In the genomic region with DNA sequence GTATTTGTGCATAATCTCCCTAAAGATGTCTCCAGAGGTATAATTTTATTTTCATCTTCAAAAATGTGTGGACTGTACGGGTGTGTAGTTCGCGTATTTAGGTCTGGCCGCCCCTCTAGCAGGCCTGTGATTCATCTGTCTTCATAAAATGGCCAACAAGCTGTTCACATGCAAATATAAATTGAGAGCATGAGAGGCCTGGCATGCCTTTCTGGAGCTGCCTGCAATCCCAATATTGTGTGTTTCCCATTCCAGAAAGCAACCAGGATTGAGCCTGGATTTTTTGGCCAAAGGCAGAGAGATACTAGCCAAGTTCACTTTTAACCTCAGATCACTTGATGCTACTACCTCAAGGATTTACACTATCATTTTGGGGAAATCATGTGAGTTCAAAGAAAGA, we compare ENCODE assay signal across 23 cellular contexts.
DNase-seq lines count a peak whose midpoint lies in the region; ATAC-seq and TF ChIP-seq lines count a peak whose summit lies in the region.
"Had no signal": no experiment of that assay in that cellular context is flagged by ENCODE, and none has a peak within 500 bp of the region (broad histone marks: within the 10 kb centered on the region; RNA-seq: fewer than 3 reads in every experiment).

No MANE protein-coding gene starts in this region.

- H3K4me1 ChIP-seq in BE2C (0 out of 2 replicates have a peak, but pooled peaks cover 3% of the 10 kb centered on the region), left ventricle myocardium inferior (peaks cover 67% of the 10 kb centered on the region), skeletal muscle tissue (ENCODE audit: control insufficient read depth in 3 of 3, insufficient read depth in 3 of 3, low read length in 3 of 3) (peaks cover 3 to 9% (median 3%) of the 10 kb centered on the region in 3 donors)
- H3K4me1 ChIP-seq: pancreas had no signal

- no peak overlapping the region for H3K4me3 ChIP-seq in BE2C (ENCODE audit: low read depth, low read length)
- H3K4me3 ChIP-seq in left ventricle myocardium inferior, result no peak overlapping the region
- no peak overlapping the region for H3K4me3 ChIP-seq in skeletal muscle tissue (ENCODE audit: low read length in 3 of 3)
- H3K4me3 ChIP-seq: lower lobe of right lung, pancreas, skin epidermis had no signal

- no peak for ATAC-seq in naive thymus-derived CD8-positive, alpha-beta T cell
- ATAC-seq: activated CD4-positive, alpha-beta T cell treated with anti-CD3 and anti-CD28 coated beads for 36 hours; activated CD8-positive, alpha-beta memory T cell treated with anti-CD3 and anti-CD28 coated beads, Interleukin-2, amount 10 ng/mL, durations not matched to agents 7 days and 5 days; lower lobe of right lung; stimulated activated naive CD8-positive, alpha-beta T cell treated with anti-CD3 and anti-CD28 coated beads, Interleukin-15, amount 100 ng/mL, for 72 hours had no signal

- H3K4me3 Mint-ChIP-seq in brain, result peak overlapping the region in 2 of 5 experiments; percentile 13 to 17
- H3K4me3 Mint-ChIP-seq in naive thymus-derived CD8-positive, alpha-beta T cell, result no peak overlapping the region
- H3K4me3 Mint-ChIP-seq: activated CD4-positive, alpha-beta T cell treated with anti-CD3 and anti-CD28 coated beads for 36 hours; activated CD8-positive, alpha-beta memory T cell treated with anti-CD3 and anti-CD28 coated beads, Interleukin-2, amount 10 ng/mL, durations not matched to agents 7 days and 5 days; CD4-positive, alpha-beta memory T cell; stimulated activated naive CD8-positive, alpha-beta T cell treated with anti-CD3 and anti-CD28 coated beads, Interleukin-15, amount 100 ng/mL, for 72 hours had no signal

- H3K9me3 Mint-ChIP-seq in brain, result no peaks in the 10 kb centered on the region
- H3K9me3 Mint-ChIP-seq in naive thymus-derived CD8-positive, alpha-beta T cell, result no peaks in the 10 kb centered on the region
- H3K9me3 Mint-ChIP-seq: CD4-positive, alpha-beta memory T cell; stimulated activated naive CD8-positive, alpha-beta T cell treated with anti-CD3 and anti-CD28 coated beads, Interleukin-15, amount 100 ng/mL, for 72 hours had no signal

- H3K36me3 ChIP-seq in BE2C, result no peaks in the 10 kb centered on the region
- no peaks in the 10 kb centered on the region for H3K36me3 ChIP-seq in left ventricle myocardium inferior
- H3K36me3 ChIP-seq in skeletal muscle tissue (ENCODE audit: control insufficient read depth in 3 of 3, insufficient read depth in 3 of 3, low read length in 3 of 3), result no peaks in the 10 kb centered on the region
- H3K36me3 ChIP-seq: lower lobe of right lung, pancreas had no signal

- no peaks in the 10 kb centered on the region for H3K27me3 ChIP-seq in BE2C
- H3K27me3 ChIP-seq in left ventricle myocardium inferior (ENCODE audit: low read depth), result no peaks in the 10 kb centered on the region
- H3K27me3 ChIP-seq in skeletal muscle tissue (ENCODE audit: control insufficient read depth in 3 of 3, insufficient read depth in 3 of 3, low read length in 3 of 3), result no peaks in the 10 kb centered on the region
- H3K27me3 ChIP-seq: pancreas had no signal

- H3K4me1 Mint-ChIP-seq in brain, result peaks cover 84% of the 10 kb centered on the region
- H3K4me1 Mint-ChIP-seq in naive thymus-derived CD8-positive, alpha-beta T cell, result peaks cover 0 to 5% (median 0%) of the 10 kb centered on the region in 4 donors
- H3K4me1 Mint-ChIP-seq: CD4-positive, alpha-beta memory T cell had no signal

- H3K9me3 ChIP-seq in BE2C (no peaks in the 10 kb centered on the region), left ventricle myocardium inferior (replicated peaks) (no peaks in the 10 kb centered on the region), skeletal muscle tissue (ENCODE audit: control insufficient read depth in 3 of 3, low read length in 3 of 3) (no peaks in the 10 kb centered on the region)
- H3K9me3 ChIP-seq: lower lobe of right lung, pancreas had no signal

- H3K27ac ChIP-seq in left ventricle myocardium inferior (replicated peaks) (peak overlapping the region; percentile 67), skeletal muscle tissue (ENCODE audit: low read depth, low read length) (peak overlapping the region; percentile 48)
- H3K27ac ChIP-seq: lower lobe of right lung, pancreas had no signal

- no peak overlapping the region for H3K9ac ChIP-seq in skeletal muscle tissue (ENCODE audit: low read depth in 1 of 3, low read length in 3 of 3)

- no peaks in the 10 kb centered on the region for H3K36me3 Mint-ChIP-seq in brain
- H3K36me3 Mint-ChIP-seq in naive thymus-derived CD8-positive, alpha-beta T cell, result peaks cover 0 to 6% (median 6%) of the 10 kb centered on the region in 3 donors
- H3K36me3 Mint-ChIP-seq: activated CD8-positive, alpha-beta memory T cell treated with anti-CD3 and anti-CD28 coated beads, Interleukin-2, amount 10 ng/mL, durations not matched to agents 7 days and 5 days had no signal

- H3K27me3 Mint-ChIP-seq in brain, result no peaks in the 10 kb centered on the region
- H3K27me3 Mint-ChIP-seq in naive thymus-derived CD8-positive, alpha-beta T cell, result no peaks in the 10 kb centered on the region
- H3K27me3 Mint-ChIP-seq: activated CD4-positive, alpha-beta T cell treated with anti-CD3 and anti-CD28 coated beads for 36 hours; activated CD8-positive, alpha-beta memory T cell treated with anti-CD3 and anti-CD28 coated beads, Interleukin-2, amount 10 ng/mL, durations not matched to agents 7 days and 5 days; CD4-positive, alpha-beta memory T cell; stimulated activated naive CD8-positive, alpha-beta T cell treated with anti-CD3 and anti-CD28 coated beads, Interleukin-15, amount 100 ng/mL, for 72 hours had no signal

- H3K27ac Mint-ChIP-seq in brain, result peak overlapping the region in 4 of 5 experiments; percentile 69 to 89 (median 84)
- no peak overlapping the region for H3K27ac Mint-ChIP-seq in naive thymus-derived CD8-positive, alpha-beta T cell
- H3K27ac Mint-ChIP-seq: activated CD4-positive, alpha-beta T cell treated with anti-CD3 and anti-CD28 coated beads for 36 hours; activated CD8-positive, alpha-beta memory T cell treated with anti-CD3 and anti-CD28 coated beads, Interleukin-2, amount 10 ng/mL, durations not matched to agents 7 days and 5 days; CD4-positive, alpha-beta memory T cell had no signal

- DNase-seq in BE2C (peak; percentile 13), left ventricle myocardium inferior (no peak), NCI-H2107 (lab: John Stamatoyannopoulos, UW) (no peak), NCI-H2196 (lab: John Stamatoyannopoulos, UW; ENCODE audit: unreplicated experiment) (no peak)
- no peak for DNase-seq in naive thymus-derived CD8-positive, alpha-beta T cell
- no peak for DNase-seq in activated T-cell treated with anti-CD3 and anti-CD28 coated beads, Interleukin-2, amount 50 U/mL, for 1 hour
- DNase-seq: activated CD4-positive, alpha-beta T cell treated with anti-CD3 and anti-CD28 coated beads for 36 hours; activated CD8-positive, alpha-beta memory T cell treated with anti-CD3 and anti-CD28 coated beads, Interleukin-2, amount 10 ng/mL, durations not matched to agents 7 days and 5 days; activated gamma-delta T cell treated with Interleukin-2 at 50 U/mL for 16 hours; CD4-positive, alpha-beta memory T cell; DND-41; effector memory CD4-positive, alpha-beta T cell; lower lobe of right lung; MM.1S; NCI-H187; NCI-H345; pancreas; RPMI8226; stimulated activated CD4-positive, alpha-beta T cell treated with anti-CD3 and anti-CD28 coated beads, Interleukin-4, amount 100 ng/mL, for 1 hour; stimulated activated naive CD8-positive, alpha-beta T cell treated with anti-CD3 and anti-CD28 coated beads, Interleukin-15, amount 100 ng/mL, for 72 hours had no signal

- POLR2A ChIA-PET in naive thymus-derived CD8-positive, alpha-beta T cell (lab: Charles Lee), result no interaction called here

- TF ChIP-seq CTCF in BE2C (IDR thresholded peaks at IDR 0.05; ENCODE audit: low read depth, low read length) (no peak), brain (conservative IDR thresholded peaks at IDR 0.05) (no peak), left ventricle myocardium inferior (IDR thresholded peaks at IDR 0.05; ENCODE audit: borderline replicate concordance) (no peak)

- intact Hi-C loops in left ventricle myocardium inferior (cut with micrococcal nuclease), result no loop called here

Comparison
In these comparisons a context has a peak if more than half of its experiments do, and no peak if none do; other contexts are left out.
1. H3K27ac Mint-ChIP-seq: peak in brain (4 of 5); none in naive thymus-derived CD8-positive, alpha-beta T cell (0 of 10).